In the genomic region with DNA sequence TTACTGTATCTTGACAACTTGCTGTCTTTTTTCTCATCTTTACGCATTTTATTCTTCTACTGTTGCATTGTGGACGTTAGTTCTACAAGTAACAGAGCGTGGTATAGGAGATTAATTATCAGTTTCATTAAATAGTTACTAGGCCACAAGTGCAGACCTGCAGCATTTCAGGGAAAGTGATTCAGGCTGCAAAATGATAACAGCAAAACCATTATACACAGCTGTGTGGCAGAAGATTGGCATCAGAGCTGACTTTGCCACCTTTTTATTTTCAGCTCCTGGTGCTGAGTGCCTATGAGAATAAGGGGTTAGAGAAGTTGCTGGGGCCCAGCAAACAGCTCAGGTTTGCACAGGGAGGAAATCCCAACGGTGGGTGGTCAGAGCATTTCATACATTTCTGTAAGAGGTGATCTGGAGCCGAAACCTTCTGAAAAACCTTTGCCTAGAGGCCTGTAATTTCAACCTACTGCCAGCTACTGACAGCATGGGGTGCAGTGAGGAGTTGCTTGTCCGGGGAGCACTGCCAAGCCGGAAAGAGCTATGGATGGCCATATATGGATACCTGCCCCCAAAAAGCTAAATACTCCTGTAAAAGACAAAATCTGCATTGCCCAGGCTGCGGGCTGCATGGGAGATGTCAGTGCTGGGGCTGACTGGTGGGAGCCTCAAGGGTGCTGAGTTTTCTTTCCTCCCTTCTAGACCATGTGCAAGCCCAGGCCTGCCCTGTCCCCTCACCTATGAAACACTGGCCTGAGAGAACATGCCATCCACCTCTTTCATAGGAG, we compare ENCODE assay signal across 1 cellular context.
TF ChIP-seq lines count a peak whose summit lies in the region.

No MANE protein-coding gene starts in this region.

TF ChIP-seq in WTC11, 78 proteins besides CTCF, POLR2A, EP300 and RAD21 (continued from another document):
- TF ChIP-seq ZNF263 (CRISPR knock-in tag; IDR thresholded peaks at IDR 0.05; ENCODE audit: low read depth): peak; percentile 75; the same call in 1 of the 2 replicates
